Comparison of ENCODE assay signal across 1 cellular context in the genomic region with DNA sequence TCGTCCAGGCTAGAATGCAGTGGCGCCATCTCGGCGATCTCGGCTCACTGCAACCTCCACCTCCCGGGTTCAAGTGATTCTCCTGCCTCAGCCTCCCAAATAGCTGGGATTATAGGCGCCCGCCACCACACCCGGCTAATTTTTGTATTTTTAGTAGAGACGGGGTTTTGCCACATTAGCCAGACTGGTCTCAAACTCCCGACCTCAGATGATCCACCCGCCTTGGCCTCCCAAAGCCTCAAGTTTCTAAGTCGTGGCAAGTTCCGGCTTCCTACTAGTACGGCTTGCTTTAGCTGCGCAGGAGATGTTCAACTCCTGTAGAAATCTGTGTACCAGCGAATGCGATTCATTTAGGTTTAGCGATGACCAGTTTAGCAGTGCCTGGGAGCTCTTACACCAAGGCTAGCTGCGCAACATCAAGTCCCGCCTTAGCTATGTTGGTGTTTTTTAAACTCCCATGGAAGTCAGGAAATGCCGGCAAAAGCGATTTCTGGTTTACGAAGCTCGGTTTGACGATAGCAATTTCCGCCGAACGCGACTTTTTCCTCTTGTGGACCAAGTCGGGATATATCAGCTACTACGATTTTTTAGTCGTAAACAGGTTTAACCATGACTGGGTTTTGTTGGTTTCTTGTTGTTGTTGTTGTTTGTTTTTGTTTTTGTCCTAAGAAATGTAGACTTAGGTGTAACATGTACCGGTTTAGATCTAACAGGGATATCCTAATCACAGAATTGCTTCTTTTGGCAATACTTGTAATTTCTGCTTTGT.
TF ChIP-seq lines count a peak whose summit lies in the region.

No MANE protein-coding gene starts in this region.

TF ChIP-seq in K562, 482 proteins besides CTCF, POLR2A, EP300 and RAD21 (continued from another document and continues in another):
- 0 out of 2 replicates have a peak, but pooled peaks have one; percentile 31 for TF ChIP-seq ERF (CRISPR knock-in tag; IDR thresholded peaks at IDR 0.05)
- TF ChIP-seq, protein P1, sequence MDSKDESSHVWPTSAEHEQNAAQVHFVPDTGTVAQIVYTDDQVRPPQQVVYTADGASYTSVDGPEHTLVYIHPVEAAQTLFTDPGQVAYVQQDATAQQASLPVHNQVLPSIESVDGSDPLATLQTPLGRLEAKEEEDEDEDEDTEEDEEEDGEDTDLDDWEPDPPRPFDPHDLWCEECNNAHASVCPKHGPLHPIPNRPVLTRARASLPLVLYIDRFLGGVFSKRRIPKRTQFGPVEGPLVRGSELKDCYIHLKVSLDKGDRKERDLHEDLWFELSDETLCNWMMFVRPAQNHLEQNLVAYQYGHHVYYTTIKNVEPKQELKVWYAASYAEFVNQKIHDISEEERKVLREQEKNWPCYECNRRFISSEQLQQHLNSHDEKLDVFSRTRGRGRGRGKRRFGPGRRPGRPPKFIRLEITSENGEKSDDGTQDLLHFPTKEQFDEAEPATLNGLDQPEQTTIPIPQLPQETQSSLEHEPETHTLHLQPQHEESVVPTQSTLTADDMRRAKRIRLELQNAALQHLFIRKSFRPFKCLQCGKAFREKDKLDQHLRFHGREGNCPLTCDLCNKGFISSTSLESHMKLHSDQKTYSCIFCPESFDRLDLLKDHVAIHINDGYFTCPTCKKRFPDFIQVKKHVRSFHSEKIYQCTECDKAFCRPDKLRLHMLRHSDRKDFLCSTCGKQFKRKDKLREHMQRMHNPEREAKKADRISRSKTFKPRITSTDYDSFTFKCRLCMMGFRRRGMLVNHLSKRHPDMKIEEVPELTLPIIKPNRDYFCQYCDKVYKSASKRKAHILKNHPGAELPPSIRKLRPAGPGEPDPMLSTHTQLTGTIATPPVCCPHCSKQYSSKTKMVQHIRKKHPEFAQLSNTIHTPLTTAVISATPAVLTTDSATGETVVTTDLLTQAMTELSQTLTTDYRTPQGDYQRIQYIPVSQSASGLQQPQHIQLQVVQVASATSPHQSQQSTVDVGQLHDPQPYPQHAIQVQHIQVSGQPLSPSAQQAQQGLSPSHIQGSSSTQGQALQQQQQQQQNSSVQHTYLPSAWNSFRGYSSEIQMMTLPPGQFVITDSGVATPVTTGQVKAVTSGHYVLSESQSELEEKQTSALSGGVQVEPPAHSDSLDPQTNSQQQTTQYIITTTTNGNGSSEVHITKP (IDR thresholded peaks at IDR 0.05; ENCODE audit: partially characterized antibody), result no peak
- TF ChIP-seq SRSF9 (IDR thresholded peaks at IDR 0.05; ENCODE audit: borderline replicate concordance, low read depth, low read length), result no peak
- TF ChIP-seq, protein P2, sequence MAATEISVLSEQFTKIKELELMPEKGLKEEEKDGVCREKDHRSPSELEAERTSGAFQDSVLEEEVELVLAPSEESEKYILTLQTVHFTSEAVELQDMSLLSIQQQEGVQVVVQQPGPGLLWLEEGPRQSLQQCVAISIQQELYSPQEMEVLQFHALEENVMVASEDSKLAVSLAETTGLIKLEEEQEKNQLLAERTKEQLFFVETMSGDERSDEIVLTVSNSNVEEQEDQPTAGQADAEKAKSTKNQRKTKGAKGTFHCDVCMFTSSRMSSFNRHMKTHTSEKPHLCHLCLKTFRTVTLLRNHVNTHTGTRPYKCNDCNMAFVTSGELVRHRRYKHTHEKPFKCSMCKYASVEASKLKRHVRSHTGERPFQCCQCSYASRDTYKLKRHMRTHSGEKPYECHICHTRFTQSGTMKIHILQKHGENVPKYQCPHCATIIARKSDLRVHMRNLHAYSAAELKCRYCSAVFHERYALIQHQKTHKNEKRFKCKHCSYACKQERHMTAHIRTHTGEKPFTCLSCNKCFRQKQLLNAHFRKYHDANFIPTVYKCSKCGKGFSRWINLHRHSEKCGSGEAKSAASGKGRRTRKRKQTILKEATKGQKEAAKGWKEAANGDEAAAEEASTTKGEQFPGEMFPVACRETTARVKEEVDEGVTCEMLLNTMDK (IDR thresholded peaks at IDR 0.05; ENCODE audit: borderline replicate concordance, insufficient read depth, low read depth, low read length, poor library complexity, severe bottlenecking), result no peak
- TF ChIP-seq, protein P3, sequence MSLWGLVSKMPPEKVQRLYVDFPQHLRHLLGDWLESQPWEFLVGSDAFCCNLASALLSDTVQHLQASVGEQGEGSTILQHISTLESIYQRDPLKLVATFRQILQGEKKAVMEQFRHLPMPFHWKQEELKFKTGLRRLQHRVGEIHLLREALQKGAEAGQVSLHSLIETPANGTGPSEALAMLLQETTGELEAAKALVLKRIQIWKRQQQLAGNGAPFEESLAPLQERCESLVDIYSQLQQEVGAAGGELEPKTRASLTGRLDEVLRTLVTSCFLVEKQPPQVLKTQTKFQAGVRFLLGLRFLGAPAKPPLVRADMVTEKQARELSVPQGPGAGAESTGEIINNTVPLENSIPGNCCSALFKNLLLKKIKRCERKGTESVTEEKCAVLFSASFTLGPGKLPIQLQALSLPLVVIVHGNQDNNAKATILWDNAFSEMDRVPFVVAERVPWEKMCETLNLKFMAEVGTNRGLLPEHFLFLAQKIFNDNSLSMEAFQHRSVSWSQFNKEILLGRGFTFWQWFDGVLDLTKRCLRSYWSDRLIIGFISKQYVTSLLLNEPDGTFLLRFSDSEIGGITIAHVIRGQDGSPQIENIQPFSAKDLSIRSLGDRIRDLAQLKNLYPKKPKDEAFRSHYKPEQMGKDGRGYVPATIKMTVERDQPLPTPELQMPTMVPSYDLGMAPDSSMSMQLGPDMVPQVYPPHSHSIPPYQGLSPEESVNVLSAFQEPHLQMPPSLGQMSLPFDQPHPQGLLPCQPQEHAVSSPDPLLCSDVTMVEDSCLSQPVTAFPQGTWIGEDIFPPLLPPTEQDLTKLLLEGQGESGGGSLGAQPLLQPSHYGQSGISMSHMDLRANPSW (CRISPR knock-in tag; IDR thresholded peaks at IDR 0.05), result no peak
- peak; percentile 52 for TF ChIP-seq TAF1 (IDR thresholded peaks at IDR 0.05; ENCODE audit: control insufficient read depth, extremely low read depth, insufficient read depth, low read length, severe bottlenecking)
- 0 out of 2 replicates have a peak, but pooled peaks have one; percentile 2 for TF ChIP-seq CREM (IDR thresholded peaks at IDR 0.05; ENCODE audit: low read depth)
- TF ChIP-seq, protein P4, sequence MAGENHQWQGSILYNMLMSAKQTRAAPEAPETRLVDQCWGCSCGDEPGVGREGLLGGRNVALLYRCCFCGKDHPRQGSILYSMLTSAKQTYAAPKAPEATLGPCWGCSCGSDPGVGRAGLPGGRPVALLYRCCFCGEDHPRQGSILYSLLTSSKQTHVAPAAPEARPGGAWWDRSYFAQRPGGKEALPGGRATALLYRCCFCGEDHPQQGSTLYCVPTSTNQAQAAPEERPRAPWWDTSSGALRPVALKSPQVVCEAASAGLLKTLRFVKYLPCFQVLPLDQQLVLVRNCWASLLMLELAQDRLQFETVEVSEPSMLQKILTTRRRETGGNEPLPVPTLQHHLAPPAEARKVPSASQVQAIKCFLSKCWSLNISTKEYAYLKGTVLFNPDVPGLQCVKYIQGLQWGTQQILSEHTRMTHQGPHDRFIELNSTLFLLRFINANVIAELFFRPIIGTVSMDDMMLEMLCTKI (IDR thresholded peaks at IDR 0.05; ENCODE audit: partially characterized antibody), result no peak
- no peak for TF ChIP-seq HNRNPH1 (optimal IDR thresholded peaks at IDR 0.05; ENCODE audit: low read depth, low read length)
- no peak for TF ChIP-seq KAT2B (IDR thresholded peaks at IDR 0.05; ENCODE audit: low read depth, low read length)
- no peak for TF ChIP-seq NR2C2 (CRISPR knock-in tag; IDR thresholded peaks at IDR 0.05)
- TF ChIP-seq NR2C2 (tag; IDR thresholded peaks at IDR 0.05), result peak; percentile 45; the same call in 1 of the 2 replicates
- TF ChIP-seq, protein P5, sequence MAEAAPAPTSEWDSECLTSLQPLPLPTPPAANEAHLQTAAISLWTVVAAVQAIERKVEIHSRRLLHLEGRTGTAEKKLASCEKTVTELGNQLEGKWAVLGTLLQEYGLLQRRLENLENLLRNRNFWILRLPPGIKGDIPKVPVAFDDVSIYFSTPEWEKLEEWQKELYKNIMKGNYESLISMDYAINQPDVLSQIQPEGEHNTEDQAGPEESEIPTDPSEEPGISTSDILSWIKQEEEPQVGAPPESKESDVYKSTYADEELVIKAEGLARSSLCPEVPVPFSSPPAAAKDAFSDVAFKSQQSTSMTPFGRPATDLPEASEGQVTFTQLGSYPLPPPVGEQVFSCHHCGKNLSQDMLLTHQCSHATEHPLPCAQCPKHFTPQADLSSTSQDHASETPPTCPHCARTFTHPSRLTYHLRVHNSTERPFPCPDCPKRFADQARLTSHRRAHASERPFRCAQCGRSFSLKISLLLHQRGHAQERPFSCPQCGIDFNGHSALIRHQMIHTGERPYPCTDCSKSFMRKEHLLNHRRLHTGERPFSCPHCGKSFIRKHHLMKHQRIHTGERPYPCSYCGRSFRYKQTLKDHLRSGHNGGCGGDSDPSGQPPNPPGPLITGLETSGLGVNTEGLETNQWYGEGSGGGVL (CRISPR knock-in tag; IDR thresholded peaks at IDR 0.05), result no peak
- no peak for TF ChIP-seq RFX7 (CRISPR knock-in tag; IDR thresholded peaks at IDR 0.05)
- TF ChIP-seq FOXK2 (conservative IDR thresholded peaks at IDR 0.05 in 1 of 2, IDR thresholded peaks at IDR 0.05 in 1 of 2; ENCODE audit: low read depth in 2 of 2), result peak; percentile 52 to 57; a peak in 2 of 4 replicates
- TF ChIP-seq YY1 (IDR thresholded peaks at IDR 0.05; ENCODE audit: borderline replicate concordance in 1 of 3, control insufficient read depth in 1 of 3, extremely low read depth in 1 of 3, insufficient read depth in 3 of 3, insufficient read length in 1 of 3, insufficient replicate concordance in 2 of 3, low read depth in 1 of 3, low read length in 2 of 3), result peak in 1 of 3 experiments; percentile 48
- TF ChIP-seq, protein P6, sequence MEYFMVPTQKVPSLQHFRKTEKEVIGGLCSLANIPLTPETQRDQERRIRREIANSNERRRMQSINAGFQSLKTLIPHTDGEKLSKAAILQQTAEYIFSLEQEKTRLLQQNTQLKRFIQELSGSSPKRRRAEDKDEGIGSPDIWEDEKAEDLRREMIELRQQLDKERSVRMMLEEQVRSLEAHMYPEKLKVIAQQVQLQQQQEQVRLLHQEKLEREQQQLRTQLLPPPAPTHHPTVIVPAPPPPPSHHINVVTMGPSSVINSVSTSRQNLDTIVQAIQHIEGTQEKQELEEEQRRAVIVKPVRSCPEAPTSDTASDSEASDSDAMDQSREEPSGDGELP (CRISPR knock-in tag; IDR thresholded peaks at IDR 0.05; ENCODE audit: borderline replicate concordance), result 0 out of 2 replicates have a peak, but pooled peaks have one; percentile 4
- no peak; the same call in 1 of the 2 replicates for TF ChIP-seq SUPT5H (IDR thresholded peaks at IDR 0.05)
- TF ChIP-seq ZNF589 (CRISPR knock-in tag; IDR thresholded peaks at IDR 0.05; ENCODE audit: low read depth), result peak; percentile 45; the same call in 1 of the 2 replicates
- peak; percentile 1; the same call in 1 of the 2 replicates for TF ChIP-seq ZNF316 (IDR thresholded peaks at IDR 0.05)
- TF ChIP-seq YBX1 (IDR thresholded peaks at IDR 0.05), result no peak
- peak in 1 of 2 experiments; percentile 62; a peak in 1 of 4 replicates for TF ChIP-seq ETV6 (IDR thresholded peaks at IDR 0.05; ENCODE audit: borderline replicate concordance in 1 of 2, low read depth in 2 of 2, low read length in 1 of 2)
- no peak for TF ChIP-seq ETV6 (CRISPR knock-in tag; IDR thresholded peaks at IDR 0.05; ENCODE audit: borderline replicate concordance)
- TF ChIP-seq, protein P7, sequence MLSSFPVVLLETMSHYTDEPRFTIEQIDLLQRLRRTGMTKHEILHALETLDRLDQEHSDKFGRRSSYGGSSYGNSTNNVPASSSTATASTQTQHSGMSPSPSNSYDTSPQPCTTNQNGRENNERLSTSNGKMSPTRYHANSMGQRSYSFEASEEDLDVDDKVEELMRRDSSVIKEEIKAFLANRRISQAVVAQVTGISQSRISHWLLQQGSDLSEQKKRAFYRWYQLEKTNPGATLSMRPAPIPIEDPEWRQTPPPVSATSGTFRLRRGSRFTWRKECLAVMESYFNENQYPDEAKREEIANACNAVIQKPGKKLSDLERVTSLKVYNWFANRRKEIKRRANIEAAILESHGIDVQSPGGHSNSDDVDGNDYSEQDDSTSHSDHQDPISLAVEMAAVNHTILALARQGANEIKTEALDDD (IDR thresholded peaks at IDR 0.05), result peak; percentile 98
- TF ChIP-seq POLR2H (tag; IDR thresholded peaks at IDR 0.05; ENCODE audit: low read depth), result 0 out of 2 replicates have a peak, but pooled peaks have one; percentile 61
- TF ChIP-seq, protein P8, sequence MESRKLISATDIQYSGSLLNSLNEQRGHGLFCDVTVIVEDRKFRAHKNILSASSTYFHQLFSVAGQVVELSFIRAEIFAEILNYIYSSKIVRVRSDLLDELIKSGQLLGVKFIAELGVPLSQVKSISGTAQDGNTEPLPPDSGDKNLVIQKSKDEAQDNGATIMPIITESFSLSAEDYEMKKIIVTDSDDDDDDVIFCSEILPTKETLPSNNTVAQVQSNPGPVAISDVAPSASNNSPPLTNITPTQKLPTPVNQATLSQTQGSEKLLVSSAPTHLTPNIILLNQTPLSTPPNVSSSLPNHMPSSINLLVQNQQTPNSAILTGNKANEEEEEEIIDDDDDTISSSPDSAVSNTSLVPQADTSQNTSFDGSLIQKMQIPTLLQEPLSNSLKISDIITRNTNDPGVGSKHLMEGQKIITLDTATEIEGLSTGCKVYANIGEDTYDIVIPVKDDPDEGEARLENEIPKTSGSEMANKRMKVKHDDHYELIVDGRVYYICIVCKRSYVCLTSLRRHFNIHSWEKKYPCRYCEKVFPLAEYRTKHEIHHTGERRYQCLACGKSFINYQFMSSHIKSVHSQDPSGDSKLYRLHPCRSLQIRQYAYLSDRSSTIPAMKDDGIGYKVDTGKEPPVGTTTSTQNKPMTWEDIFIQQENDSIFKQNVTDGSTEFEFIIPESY (CRISPR knock-in tag; IDR thresholded peaks at IDR 0.05), result no peak
- peak; percentile 20; the same call in 1 of the 2 replicates for TF ChIP-seq PHF8 (IDR thresholded peaks at IDR 0.05; ENCODE audit: borderline replicate concordance, low read length)
- no peak for TF ChIP-seq GTF2F1 (IDR thresholded peaks at IDR 0.05; ENCODE audit: low read depth, low read length)
- TF ChIP-seq SRSF1 (IDR thresholded peaks at IDR 0.05; ENCODE audit: low read depth, low read length), result no peak
- TF ChIP-seq KDM1A (IDR thresholded peaks at IDR 0.05), result peak in 1 of 2 experiments; percentile 43; a peak in 3 of 4 replicates
- TF ChIP-seq SNRNP70 (optimal IDR thresholded peaks at IDR 0.05; ENCODE audit: low read depth, low read length), result no peak
- 0 out of 2 replicates have a peak, but pooled peaks have one; percentile 46 for TF ChIP-seq SP1 (CRISPR knock-in tag; IDR thresholded peaks at IDR 0.05)
- 0 out of 2 replicates have a peak, but pooled peaks have one; percentile 14 for TF ChIP-seq HLTF (IDR thresholded peaks at IDR 0.05)
- TF ChIP-seq, protein P9, sequence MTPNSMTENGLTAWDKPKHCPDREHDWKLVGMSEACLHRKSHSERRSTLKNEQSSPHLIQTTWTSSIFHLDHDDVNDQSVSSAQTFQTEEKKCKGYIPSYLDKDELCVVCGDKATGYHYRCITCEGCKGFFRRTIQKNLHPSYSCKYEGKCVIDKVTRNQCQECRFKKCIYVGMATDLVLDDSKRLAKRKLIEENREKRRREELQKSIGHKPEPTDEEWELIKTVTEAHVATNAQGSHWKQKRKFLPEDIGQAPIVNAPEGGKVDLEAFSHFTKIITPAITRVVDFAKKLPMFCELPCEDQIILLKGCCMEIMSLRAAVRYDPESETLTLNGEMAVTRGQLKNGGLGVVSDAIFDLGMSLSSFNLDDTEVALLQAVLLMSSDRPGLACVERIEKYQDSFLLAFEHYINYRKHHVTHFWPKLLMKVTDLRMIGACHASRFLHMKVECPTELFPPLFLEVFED (CRISPR knock-in tag; conservative IDR thresholded peaks at IDR 0.05), result peak; percentile 45; the same call in 1 of the 2 replicates
- 0 out of 2 replicates have a peak, but pooled peaks have one; percentile 22 for TF ChIP-seq ZNF232 (CRISPR knock-in tag; IDR thresholded peaks at IDR 0.05)
